ENCODE assay signal across 11 cellular contexts in genomic region chr4:127788517-127788916, GRCh38. TPM values are rescaled to one million over a fixed set of nuclear protein-coding genes. Genes with fewer than 3 reads are reported as not detected.
DNase-seq lines count a peak whose midpoint lies in the region; ATAC-seq and TF ChIP-seq lines count a peak whose summit lies in the region.
"Had no signal": no experiment of that assay in that cellular context is flagged by ENCODE, and none has a peak within 500 bp of the region (broad histone marks: within the 10 kb centered on the region; RNA-seq: fewer than 3 reads in every experiment).

No MANE protein-coding gene starts in this region.

- no peaks in the 10 kb centered on the region for H3K9me3 ChIP-seq in mucosa of descending colon
- no peaks in the 10 kb centered on the region for H3K9me3 ChIP-seq in effector memory CD4-positive, alpha-beta T cell (ENCODE audit: control insufficient read depth, low read length)
- H3K9me3 ChIP-seq: ovary had no signal

- H3K27me3 ChIP-seq in effector memory CD4-positive, alpha-beta T cell (replicated peaks; ENCODE audit: control insufficient read depth, insufficient read depth, low read length, poor library complexity, severe bottlenecking) = peaks cover 4% of the 10 kb centered on the region
- H3K27me3 ChIP-seq: ovary had no signal

- TF ChIP-seq CTCF in mucosa of descending colon (IDR thresholded peaks at IDR 0.05) = no peak

- DNase-seq in mucosa of descending colon (no peak), NCI-H510A treated with DMSO at 0.1 percent for 48 hours (lab: John Stamatoyannopoulos, UW) (no peak), NK-92 (lab: John Stamatoyannopoulos, UW; ENCODE audit: unreplicated experiment) (no peak)
- DNase-seq in effector memory CD4-positive, alpha-beta T cell = no peak
- no peak for DNase-seq in activated naive CD4-positive, alpha-beta T cell treated with Interleukin-2 at 50 U/mL for 16 hours
- DNase-seq: activated B cell treated with CpG ODN at 0.5 μM for 24 hours, ovary had no signal

- no peak overlapping the region for H3K27ac ChIP-seq in effector memory CD4-positive, alpha-beta T cell (ENCODE audit: insufficient read depth, low read length, poor library complexity, severe bottlenecking)
- H3K27ac ChIP-seq: ovary had no signal

- intact Hi-C loops in mucosa of descending colon (cut with DNase I, micrococcal nuclease) = no loop called here

- ATAC-seq in GM18873 (IDR thresholded peaks at IDR 0.05; ENCODE audit: low FRiP score, unreplicated experiment) (peak; percentile 48), HG02885 (IDR thresholded peaks at IDR 0.05; ENCODE audit: poor library complexity, unreplicated experiment) (peak; percentile 58), SK-N-SH treated with all-trans-retinoic acid at 6 μM for 48 hours (0 out of 3 replicates have a peak, but pooled peaks have one; percentile 36), mucosa of descending colon (peak; percentile 29)

- H3K4me1 ChIP-seq in mucosa of descending colon (ENCODE audit: low read depth) = no peaks in the 10 kb centered on the region
- no peaks in the 10 kb centered on the region for H3K4me1 ChIP-seq in effector memory CD4-positive, alpha-beta T cell (ENCODE audit: control insufficient read depth, insufficient read depth, low read length, poor library complexity, severe bottlenecking)

- no peaks in the 10 kb centered on the region for H3K36me3 ChIP-seq in mucosa of descending colon (ENCODE audit: low read depth)
- no peaks in the 10 kb centered on the region for H3K36me3 ChIP-seq in effector memory CD4-positive, alpha-beta T cell (ENCODE audit: control insufficient read depth, insufficient read depth, low read length)
- H3K36me3 ChIP-seq: ovary had no signal

- no peak overlapping the region for H3K4me3 ChIP-seq in mucosa of descending colon
- H3K4me3 ChIP-seq in effector memory CD4-positive, alpha-beta T cell (ENCODE audit: insufficient read depth, low read depth, low read length, poor library complexity, severe bottlenecking) = no peak overlapping the region
- H3K4me3 ChIP-seq: ovary had no signal

TF ChIP-seq in SK-N-SH treated with all-trans-retinoic acid at 6 μM for 48 hours, 23 proteins besides CTCF, POLR2A, EP300 and RAD21:
- peak; percentile 78 for TF ChIP-seq ZNF70 (CRISPR knock-in tag; IDR thresholded peaks at IDR 0.05)
- TF ChIP-seq ESRRG (CRISPR knock-in tag; IDR thresholded peaks at IDR 0.05) = no peak
TF ChIP-seq in SK-N-SH treated with all-trans-retinoic acid at 6 μM for 48 hours: peak in this region for 1.

RNA-seq across cellular contexts. Expression of gene HSPA4L, which starts 6.4 kb away (rescaled TPM):
- 10 to 100 TPM in 1 of 3 donors, 1 to 10 TPM in 2; 2.2 to 10.2 (median 3.6) TPM for total RNA-seq in mucosa of descending colon

RNA-seq across cellular contexts. Expression of gene SLC25A31, which starts 58.3 kb away (rescaled TPM):
- not detected for total RNA-seq in mucosa of descending colon
- total RNA-seq: activated B cell treated with CpG ODN at 0.5 μM for 24 hours, ovary, temporal lobe had no signal
